In the genomic region with DNA sequence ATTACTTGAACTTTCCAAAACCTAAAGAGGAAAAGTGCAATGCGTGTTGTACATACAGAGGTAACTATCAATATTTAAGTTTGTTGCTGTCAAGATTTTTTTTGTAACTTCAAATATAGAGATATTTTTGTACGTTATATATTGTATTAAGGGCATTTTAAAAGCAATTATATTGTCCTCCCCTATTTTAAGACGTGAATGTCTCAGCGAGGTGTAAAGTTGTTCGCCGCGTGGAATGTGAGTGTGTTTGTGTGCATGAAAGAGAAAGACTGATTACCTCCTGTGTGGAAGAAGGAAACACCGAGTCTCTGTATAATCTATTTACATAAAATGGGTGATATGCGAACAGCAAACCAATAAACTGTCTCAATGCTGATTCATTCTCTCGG, we compare ENCODE assay signal across 8 cellular contexts. TPM values are rescaled to one million over a fixed set of nuclear protein-coding genes. Genes with fewer than 3 reads are reported as not detected.
A peak's percentile ranks its signal among the peaks of the same experiment; 100 is the strongest.
DNase-seq lines count a peak whose midpoint lies in the region; ATAC-seq, FAIRE-seq and TF ChIP-seq lines count a peak whose summit lies in the region.

No MANE protein-coding gene starts in this region.

- no peak for DNase-seq in NB4 (ENCODE audit: low read depth)
- no peak for DNase-seq in endothelial cell (ENCODE audit: low spot score)
- DNase-seq in osteocyte (ENCODE audit: extremely low spot score, unreplicated experiment), result no peak
- DNase-seq in SK-N-DZ (ENCODE audit: low spot score), result no peak
- no peak for DNase-seq in HEK293T (ENCODE audit: extremely low spot score)
- DNase-seq in RCC 7860 (ENCODE audit: low spot score), result no peak

- no peak for TF ChIP-seq CTCF in NB4 (IDR thresholded peaks at IDR 0.05; ENCODE audit: low read depth, low read length)
- TF ChIP-seq CTCF in endothelial cell (IDR thresholded peaks at IDR 0.05; ENCODE audit: unreplicated experiment), result no peak
- no peak for TF ChIP-seq CTCF in osteocyte (IDR thresholded peaks at IDR 0.05)

- H3K4me3 Mint-ChIP-seq in endothelial cell (ENCODE audit: unreplicated experiment), result peak overlapping the region; percentile 95
- H3K4me3 Mint-ChIP-seq in osteocyte (ENCODE audit: unreplicated experiment), result peak overlapping the region; percentile 99

- ATAC-seq in HG03442 (IDR thresholded peaks at IDR 0.05; ENCODE audit: unreplicated experiment), result no peak

- peak overlapping the region; percentile 81 for H3K9ac ChIP-seq in ES-I3 (ENCODE audit: low read depth, low read length)

- no peaks in the 10 kb centered on the region for H3K9me3 Mint-ChIP-seq in endothelial cell (ENCODE audit: unreplicated experiment)
- no peaks in the 10 kb centered on the region for H3K9me3 Mint-ChIP-seq in osteocyte (ENCODE audit: unreplicated experiment)

- H3K4me1 ChIP-seq in ES-I3 (ENCODE audit: insufficient read depth, low read length), result peaks cover 22% of the 10 kb centered on the region

- H3K27me3 Mint-ChIP-seq in endothelial cell (ENCODE audit: unreplicated experiment) (peaks cover 21% of the 10 kb centered on the region), osteocyte (ENCODE audit: unreplicated experiment) (no peaks in the 10 kb centered on the region)

- H3K9me3 ChIP-seq in ES-I3 (ENCODE audit: control insufficient read depth, insufficient read depth, low read length), result no peaks in the 10 kb centered on the region; the same call in 1 of the 2 replicates

- H3K27ac Mint-ChIP-seq in endothelial cell (ENCODE audit: unreplicated experiment) (peak overlapping the region; percentile 90), osteocyte (ENCODE audit: unreplicated experiment) (peak overlapping the region; percentile 100)

- H3K36me3 ChIP-seq in ES-I3 (ENCODE audit: insufficient read depth, low read length), result no peaks in the 10 kb centered on the region

- FAIRE-seq in RCC 7860 (lab: Jason Lieb, UNC), result no peak

- POLR2A ChIA-PET in HEK293T (lab: Yijun Ruan, JAX), result interaction anchor here (1.0 to 2.5 kb wide), 2 partner anchors 16 to 548 kb away, joined by 3 to 14 read pairs; no protein-coding TSS in a partner anchor

- H3K4me1 Mint-ChIP-seq in endothelial cell (ENCODE audit: unreplicated experiment) (peaks cover 33% of the 10 kb centered on the region), osteocyte (ENCODE audit: unreplicated experiment) (peaks cover 37% of the 10 kb centered on the region)

- H3K4me3 ChIP-seq in NB4 (ENCODE audit: low read depth, low read length), result peak overlapping the region; percentile 74

- no peak for TF ChIP-seq POLR2A in NB4 (IDR thresholded peaks at IDR 0.05; ENCODE audit: extremely low read depth, insufficient read length)

- CTCF ChIA-PET in HEK293T (lab: Yijun Ruan, JAX), result interaction anchor here (0.5 to 3.1 kb wide), 8 partner anchors 49 to 810 kb away, joined by 3 to 22 read pairs (median 4); no protein-coding TSS in a partner anchor

- H3K36me3 Mint-ChIP-seq in endothelial cell (ENCODE audit: low read depth, unreplicated experiment), result peaks cover 18% of the 10 kb centered on the region
- H3K36me3 Mint-ChIP-seq in osteocyte (ENCODE audit: unreplicated experiment), result peaks cover 27% of the 10 kb centered on the region

TF ChIP-seq in HEK293T, 16 proteins besides CTCF, POLR2A, EP300 and RAD21:
- TF ChIP-seq BHLHE40 (IDR thresholded peaks at IDR 0.05; ENCODE audit: borderline replicate concordance) (no peak), CTBP1 (IDR thresholded peaks at IDR 0.05; ENCODE audit: borderline replicate concordance) (no peak), SP1 (IDR thresholded peaks at IDR 0.05) (no peak), ELF4 (IDR thresholded peaks at IDR 0.05) (no peak), TARDBP (IDR thresholded peaks at IDR 0.05) (no peak), L3MBTL2 (conservative IDR thresholded peaks at IDR 0.05) (no peak), ARNT (IDR thresholded peaks at IDR 0.05) (no peak), HDGF (IDR thresholded peaks at IDR 0.05; ENCODE audit: borderline replicate concordance) (no peak), ZNF384 (IDR thresholded peaks at IDR 0.05) (no peak)
- TF ChIP-seq, protein P1, sequence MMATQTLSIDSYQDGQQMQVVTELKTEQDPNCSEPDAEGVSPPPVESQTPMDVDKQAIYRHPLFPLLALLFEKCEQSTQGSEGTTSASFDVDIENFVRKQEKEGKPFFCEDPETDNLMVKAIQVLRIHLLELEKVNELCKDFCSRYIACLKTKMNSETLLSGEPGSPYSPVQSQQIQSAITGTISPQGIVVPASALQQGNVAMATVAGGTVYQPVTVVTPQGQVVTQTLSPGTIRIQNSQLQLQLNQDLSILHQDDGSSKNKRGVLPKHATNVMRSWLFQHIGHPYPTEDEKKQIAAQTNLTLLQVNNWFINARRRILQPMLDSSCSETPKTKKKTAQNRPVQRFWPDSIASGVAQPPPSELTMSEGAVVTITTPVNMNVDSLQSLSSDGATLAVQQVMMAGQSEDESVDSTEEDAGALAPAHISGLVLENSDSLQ (IDR thresholded peaks at IDR 0.05), result no peak

RNA-seq across cellular contexts. Expression of gene ADM, which starts 2.1 kb away (rescaled TPM):
- total RNA-seq in endothelial cell (ENCODE audit: unreplicated experiment), result 78.3 TPM
- 239 and 244 TPM in 2 replicates for total RNA-seq in osteocyte
- polyA plus RNA-seq in SK-N-DZ (2014; cell fraction: cytosol; rRNA removed), result 182 and 240 TPM in 2 replicates
- 479 and 545 TPM in 2 replicates for polyA plus RNA-seq in SK-N-DZ (2014; cell fraction: nucleus; rRNA removed)

RNA-seq across cellular contexts. Expression of gene SBF2, which starts 13.0 kb away (rescaled TPM):
- total RNA-seq in endothelial cell (ENCODE audit: unreplicated experiment) (40.8 TPM), osteocyte (65.2 and 80.0 TPM in 2 replicates)
- polyA plus RNA-seq in SK-N-DZ (2014; cell fraction: cytosol; rRNA removed), result 31.1 and 41.1 TPM in 2 replicates
- polyA plus RNA-seq in SK-N-DZ (2014; cell fraction: nucleus; rRNA removed), result 45.7 and 53.2 TPM in 2 replicates
